23 cellular contexts compared by ENCODE assay signal in the genomic region with DNA sequence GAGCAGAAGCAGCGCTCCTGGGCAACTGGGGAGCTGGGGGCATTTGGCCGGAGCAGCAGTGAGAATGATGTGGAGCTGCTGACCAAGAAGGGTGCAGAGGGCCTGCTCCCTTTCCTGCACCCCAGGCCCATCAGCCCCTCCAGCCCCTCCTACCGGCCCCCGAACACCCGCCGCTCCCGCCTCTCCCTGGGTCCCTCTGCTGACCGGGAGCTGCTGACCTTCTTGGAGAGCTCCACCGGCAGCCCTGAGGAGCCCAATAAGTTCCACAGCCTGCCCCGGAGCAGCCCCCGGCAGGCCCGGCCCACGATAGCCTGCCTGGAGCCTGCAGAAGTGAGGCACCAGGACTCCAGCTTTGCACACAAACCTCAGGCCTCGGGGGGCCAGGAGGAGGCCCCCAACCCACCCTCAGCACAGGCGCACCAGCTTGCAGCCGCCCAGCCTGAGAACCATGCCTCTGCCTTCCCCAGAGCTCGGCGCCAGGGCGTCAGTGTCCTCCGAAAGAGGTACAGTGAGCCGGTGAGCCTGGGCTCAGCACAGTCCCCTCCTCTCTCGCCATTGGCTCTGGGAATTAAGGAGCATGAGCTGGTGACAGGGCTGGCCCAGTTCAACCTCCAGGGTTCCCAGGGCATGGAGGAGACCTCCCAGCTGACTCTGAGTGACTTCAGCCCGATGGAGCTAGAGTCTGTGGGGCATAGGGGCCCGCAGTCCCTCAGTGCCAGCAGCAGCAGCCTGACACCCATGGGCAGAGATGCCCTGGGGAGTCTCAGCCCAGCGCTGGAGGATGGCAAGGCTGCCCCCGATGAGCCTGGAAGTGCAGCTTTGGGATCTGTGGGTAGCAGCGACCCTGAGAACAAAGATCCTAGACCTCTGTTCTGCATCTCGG. TPM values are rescaled to one million over a fixed set of nuclear protein-coding genes. Genes with fewer than 3 reads are reported as not detected.
DNase-seq lines count a peak whose midpoint lies in the region; ATAC-seq and TF ChIP-seq lines count a peak whose summit lies in the region.
"Had no signal": no experiment of that assay in that cellular context is flagged by ENCODE, and none has a peak within 500 bp of the region (broad histone marks: within the 10 kb centered on the region; RNA-seq: fewer than 3 reads in every experiment).

No MANE protein-coding gene starts in this region.

- no peak overlapping the region for H4K5ac ChIP-seq in IMR-90 (ENCODE audit: low read depth, low read length)

- no peak overlapping the region for H2BK12ac ChIP-seq in neuronal stem cell (ENCODE audit: low read length)

- H3K27me3 ChIP-seq in IMR-90 (ENCODE audit: control insufficient read depth, insufficient read depth, low read length) (peaks cover 9% of the 10 kb centered on the region), neuronal stem cell (ENCODE audit: control insufficient read depth in 3 of 3, insufficient read depth in 3 of 3, low read depth in 1 of 3, low read length in 3 of 3) (no peaks in the 10 kb centered on the region), aorta (ENCODE audit: control insufficient read depth in 1 of 2, insufficient read depth in 2 of 2, low read length in 1 of 2) (no peaks in the 10 kb centered on the region)
- H3K27me3 ChIP-seq: BE2C had no signal

- no peaks in the 10 kb centered on the region for H3K27me3 Mint-ChIP-seq in stimulated activated naive CD8-positive, alpha-beta T cell treated with anti-CD3 and anti-CD28 coated beads, Interleukin-15, amount 100 ng/mL, for 72 hours

- no peaks in the 10 kb centered on the region for H3K9me3 ChIP-seq in IMR-90 (ENCODE audit: control insufficient read depth, insufficient read depth, low read length)
- H3K9me3 ChIP-seq in neuronal stem cell (replicated peaks in 1 of 2; ENCODE audit: control insufficient read depth in 2 of 2, insufficient read depth in 1 of 2, low read depth in 1 of 2, low read length in 2 of 2) = no peaks in the 10 kb centered on the region
- no peaks in the 10 kb centered on the region for H3K9me3 ChIP-seq in aorta (ENCODE audit: control insufficient read depth, low read length)
- H3K9me3 ChIP-seq: BE2C, HAP-1 had no signal

- H3K23ac ChIP-seq in IMR-90 (ENCODE audit: low read depth, low read length) = no peak overlapping the region
- H3K23ac ChIP-seq in neuronal stem cell (ENCODE audit: low read depth, low read length, poor library complexity) = no peak overlapping the region

- no TSS peak for BruUV-seq in IMR-90 (replicated peaks; lab: Mats Ljungman, UMichigan)

- peak; percentile 36 for ATAC-seq in stimulated activated naive CD8-positive, alpha-beta T cell treated with anti-CD3 and anti-CD28 coated beads, Interleukin-15, amount 100 ng/mL, for 72 hours
- ATAC-seq in stimulated activated naive CD8-positive, alpha-beta T cell treated with anti-CD3 and anti-CD28 coated beads, Interleukin-15, Interleukin-2, amounts not matched to agents 100 U/mL and 50 U/mL, for 24 hours = no peak
- ATAC-seq in IMR-90 (ENCODE audit: low read depth) (no peak), aorta (ENCODE audit: low FRiP score) (no peak)
- ATAC-seq: GM12878 had no signal

- H3K4ac ChIP-seq in IMR-90 (ENCODE audit: low read depth, low read length) (no peak overlapping the region), neuronal stem cell (ENCODE audit: low read length) (no peak overlapping the region)

- H2BK20ac ChIP-seq in IMR-90 (ENCODE audit: low read depth, low read length) = no peak overlapping the region

- POLR2A ChIA-PET in IMR-90 (lab: Charles Lee; ENCODE audit: unreplicated experiment) = no interaction called here

- peaks cover 8% of the 10 kb centered on the region for H3K9me1 ChIP-seq in IMR-90 (ENCODE audit: insufficient read depth, low read length)

- H2BK5ac ChIP-seq in IMR-90 (ENCODE audit: low read depth, low read length, poor library complexity, severe bottlenecking) (no peak overlapping the region), neuronal stem cell (ENCODE audit: low read length) (peak overlapping the region; percentile 39)

- no peak overlapping the region for H3K27ac Mint-ChIP-seq in stimulated activated naive CD8-positive, alpha-beta T cell treated with anti-CD3 and anti-CD28 coated beads, Interleukin-15, amount 100 ng/mL, for 72 hours
- H3K27ac Mint-ChIP-seq: CD4-positive, CD25-positive, alpha-beta regulatory T cell; CD8-positive, alpha-beta memory T cell; IgD-negative memory B cell had no signal

- TF ChIP-seq CTCF in IMR-90 (conservative IDR thresholded peaks at IDR 0.05; ENCODE audit: low read depth, low read length) = no peak

- H3K4me2 ChIP-seq in IMR-90 (ENCODE audit: low read depth, low read length) (no peak overlapping the region), neuronal stem cell (ENCODE audit: insufficient read depth, low read length, poor library complexity, severe bottlenecking) (no peak overlapping the region)

- no peak overlapping the region for H3K56ac ChIP-seq in IMR-90 (ENCODE audit: extremely low read depth, insufficient read depth, low read length)

- no peaks in the 10 kb centered on the region for H3K4me1 Mint-ChIP-seq in stimulated activated naive CD8-positive, alpha-beta T cell treated with anti-CD3 and anti-CD28 coated beads, Interleukin-15, amount 100 ng/mL, for 72 hours
- H3K4me1 Mint-ChIP-seq: CD4-positive, CD25-positive, alpha-beta regulatory T cell; CD8-positive, alpha-beta memory T cell; IgD-negative memory B cell had no signal

- 78% methylated on average over 5 of the region's 28 CpGs; no CpG with 5 or more reads in 1 of the 2 experiments for WGBS in IMR-90 (ENCODE audit: extremely low coverage in 2 of 2, insufficient read length in 1 of 2), 2 experiments
- no CpG with 5 or more reads among the region's 28 CpGs for WGBS in neuronal stem cell (ENCODE audit: extremely low coverage in 2 of 2, insufficient read length in 2 of 2, insufficient replicate concordance in 1 of 2), 2 donors
- 91 to 94% methylated on average over 22 to 28 of the region's 28 CpGs for WGBS in aorta, 2 donors

- no peaks in the 10 kb centered on the region for H3K9me3 Mint-ChIP-seq in stimulated activated naive CD8-positive, alpha-beta T cell treated with anti-CD3 and anti-CD28 coated beads, Interleukin-15, amount 100 ng/mL, for 72 hours
- H3K9me3 Mint-ChIP-seq: CD8-positive, alpha-beta memory T cell; IgD-negative memory B cell had no signal

- CTCF ChIA-PET in IMR-90 (lab: Yijun Ruan, JAX) = no interaction called here

- no peak for TF ChIP-seq POLR2A in IMR-90 (IDR thresholded peaks at IDR 0.05; ENCODE audit: low read depth, low read length)

- H3K9ac ChIP-seq in IMR-90 (ENCODE audit: low read depth, low read length) = no peak overlapping the region
- H3K9ac ChIP-seq in neuronal stem cell (ENCODE audit: low read depth, low read length, poor library complexity) = no peak overlapping the region

- H4K8ac ChIP-seq in IMR-90 (ENCODE audit: low read depth in 2 of 2, low read length in 2 of 2) (no peak overlapping the region), neuronal stem cell (ENCODE audit: low read depth, low read length) (no peak overlapping the region)

- H2BK15ac ChIP-seq in IMR-90 (ENCODE audit: low read depth, low read length) = no peak overlapping the region
- no peak overlapping the region for H2BK15ac ChIP-seq in neuronal stem cell (ENCODE audit: low read length)

- H2AK5ac ChIP-seq in IMR-90 (ENCODE audit: low read depth, low read length) (no peak overlapping the region), neuronal stem cell (ENCODE audit: low read depth, low read length) (no peak overlapping the region)

- H3K27ac ChIP-seq in IMR-90 (ENCODE audit: insufficient read depth, low read length) (no peak overlapping the region), neuronal stem cell (replicated peaks; ENCODE audit: low read length) (no peak overlapping the region), aorta (ENCODE audit: low read depth in 1 of 2, low read length in 2 of 2) (no peak overlapping the region)
- H3K27ac ChIP-seq: HL-60 had no signal

- no peak overlapping the region for H4K91ac ChIP-seq in IMR-90 (ENCODE audit: insufficient read depth, low read depth, low read length)
- H4K91ac ChIP-seq in neuronal stem cell (ENCODE audit: low read depth, low read length, poor library complexity) = no peak overlapping the region

- H3K4me1 ChIP-seq in IMR-90 (ENCODE audit: control insufficient read depth, insufficient read depth, low read length) = peaks cover 5% of the 10 kb centered on the region
- peaks cover 0 to 6% of the 10 kb centered on the region in 2 donors for H3K4me1 ChIP-seq in neuronal stem cell (ENCODE audit: control insufficient read depth in 2 of 2, insufficient read depth in 1 of 2, low read depth in 1 of 2, low read length in 2 of 2)
- H3K4me1 ChIP-seq in aorta (ENCODE audit: control insufficient read depth in 1 of 2, insufficient read depth in 2 of 2, low read length in 2 of 2) = no peaks in the 10 kb centered on the region
- H3K4me1 ChIP-seq: BE2C had no signal

- no peak overlapping the region for H2BK120ac ChIP-seq in IMR-90 (ENCODE audit: low read depth, low read length)
- no peak overlapping the region for H2BK120ac ChIP-seq in neuronal stem cell (ENCODE audit: low read depth, low read length)

- no peak for DNase-seq in stimulated activated naive CD8-positive, alpha-beta T cell treated with anti-CD3 and anti-CD28 coated beads, Interleukin-15, amount 100 ng/mL, for 72 hours
- no peak for DNase-seq in stimulated activated naive CD8-positive, alpha-beta T cell treated with anti-CD3 and anti-CD28 coated beads, Interleukin-15, Interleukin-2, amounts not matched to agents 100 U/mL and 50 U/mL, for 24 hours
- DNase-seq in IMR-90 = no peak
- no peak for DNase-seq in neuronal stem cell (ENCODE audit: low spot score)
- DNase-seq in T1000 (lab: John Stamatoyannopoulos, UW) = no peak
- no peak for DNase-seq in aorta
- DNase-seq in NCI-H128 (lab: John Stamatoyannopoulos, UW; ENCODE audit: unreplicated experiment) = no peak
- DNase-seq: ACHN; BE2C; C1 segment of cervical spinal cord; CD4-positive, CD25-positive, alpha-beta regulatory T cell; CD8-positive, alpha-beta memory T cell; COR-L47; DMS 273 treated with DMSO at 0.1 percent for 48 hours; DMS53; DND-41; EL; GOT3; KBM-7 had no signal

- H3K79me1 ChIP-seq in IMR-90 (ENCODE audit: low read depth in 1 of 2, low read length in 2 of 2) (no peaks in the 10 kb centered on the region), neuronal stem cell (ENCODE audit: low read depth, low read length) (no peaks in the 10 kb centered on the region)

- dilution Hi-C loops in IMR-90 (cut with HindIII; ENCODE audit: low sequenced_read_pairs, unreplicated experiment) = no loop called here

- in situ Hi-C loops in IMR-90 (cut with MboI; ENCODE audit: low sequenced_read_pairs) = no loop called here

- H3K14ac ChIP-seq in IMR-90 (replicated peaks; ENCODE audit: low read depth, low read length) (no peak overlapping the region), neuronal stem cell (ENCODE audit: low read length) (no peak overlapping the region)

- H3K18ac ChIP-seq in IMR-90 (ENCODE audit: low read depth, low read length) (no peak overlapping the region), neuronal stem cell (ENCODE audit: low read length) (no peak overlapping the region)

- intact Hi-C loops in IMR-90 (cut with micrococcal nuclease) = no loop called here
- intact Hi-C loops in aorta (cut with DNase I) = no loop called here

- no peaks in the 10 kb centered on the region for H4K20me1 ChIP-seq in IMR-90 (ENCODE audit: insufficient read depth, low read length)

- no peak overlapping the region for H3K4me3 Mint-ChIP-seq in stimulated activated naive CD8-positive, alpha-beta T cell treated with anti-CD3 and anti-CD28 coated beads, Interleukin-15, amount 100 ng/mL, for 72 hours
- H3K4me3 Mint-ChIP-seq: CD4-positive, CD25-positive, alpha-beta regulatory T cell; CD8-positive, alpha-beta memory T cell had no signal

- H2AFZ ChIP-seq in IMR-90 (replicated peaks; ENCODE audit: low read length, poor library complexity) (peak overlapping the region; percentile 18), neuronal stem cell (ENCODE audit: low read length) (no peak overlapping the region)

- H3K36me3 ChIP-seq in IMR-90 (ENCODE audit: control insufficient read depth, insufficient read depth, low read length) = no peaks in the 10 kb centered on the region
- H3K36me3 ChIP-seq in neuronal stem cell (replicated peaks in 1 of 2; ENCODE audit: control insufficient read depth in 2 of 2, insufficient read depth in 2 of 2, low read length in 2 of 2) = peaks cover 0 to 4% of the 10 kb centered on the region in 2 donors
- H3K36me3 ChIP-seq in aorta (ENCODE audit: control insufficient read depth in 1 of 2, insufficient read depth in 2 of 2, low read length in 1 of 2) = no peaks in the 10 kb centered on the region
- H3K36me3 ChIP-seq: BE2C, HAP-1 had no signal

- no peak for TF ChIP-seq RAD21 in IMR-90 (IDR thresholded peaks at IDR 0.05; ENCODE audit: low read length)

- no peak overlapping the region for H2AK9ac ChIP-seq in IMR-90 (replicated peaks; ENCODE audit: low read depth, low read length, poor library complexity)

- H3K4me3 ChIP-seq in IMR-90 (ENCODE audit: insufficient read depth, low read depth, low read length) (no peak overlapping the region), neuronal stem cell (ENCODE audit: low read length in 2 of 2) (no peak overlapping the region), aorta (ENCODE audit: low read length in 2 of 2) (no peak overlapping the region)
- H3K4me3 ChIP-seq: GM12878, HAP-1 had no signal

RNA-seq across cellular contexts. Expression of a gene that starts 38.9 kb away (rescaled TPM):
- total RNA-seq in IMR-90 (2012; rRNA removed) = under 0.01 TPM in 2 replicates
- polyA plus RNA-seq in IMR-90 (2012; rRNA removed) = 0.09 and 0.10 TPM in 2 replicates
- 0.03 and 0.05 TPM in 2 replicates for polyA plus RNA-seq in IMR-90 (2012; cell fraction: cytosol; rRNA removed)
- 0.21 and 0.32 TPM in 2 replicates for polyA plus RNA-seq in IMR-90 (2012; cell fraction: nucleus; rRNA removed; ENCODE audit: low replicate concordance)
- polyA plus RNA-seq in neuronal stem cell (2013, experiment 1 of 2) = 2.0 TPM
- polyA plus RNA-seq in neuronal stem cell (2013, experiment 2 of 2) = 1.9 TPM
- total RNA-seq in aorta = 1 to 10 TPM in 1 of 2 donors, under 1 TPM in 1; 0.88 to 3.0 TPM
- polyA plus RNA-seq in aorta = 1 to 10 TPM in 1 of 2 donors, under 1 TPM in 1; 0.20 to 1.4 TPM
- polyA plus RNA-seq: CD4-positive, CD25-positive, alpha-beta regulatory T cell; CD8-positive, alpha-beta memory T cell had no signal
